Comparison of ENCODE assay signal across 8 cellular contexts in the genomic region with DNA sequence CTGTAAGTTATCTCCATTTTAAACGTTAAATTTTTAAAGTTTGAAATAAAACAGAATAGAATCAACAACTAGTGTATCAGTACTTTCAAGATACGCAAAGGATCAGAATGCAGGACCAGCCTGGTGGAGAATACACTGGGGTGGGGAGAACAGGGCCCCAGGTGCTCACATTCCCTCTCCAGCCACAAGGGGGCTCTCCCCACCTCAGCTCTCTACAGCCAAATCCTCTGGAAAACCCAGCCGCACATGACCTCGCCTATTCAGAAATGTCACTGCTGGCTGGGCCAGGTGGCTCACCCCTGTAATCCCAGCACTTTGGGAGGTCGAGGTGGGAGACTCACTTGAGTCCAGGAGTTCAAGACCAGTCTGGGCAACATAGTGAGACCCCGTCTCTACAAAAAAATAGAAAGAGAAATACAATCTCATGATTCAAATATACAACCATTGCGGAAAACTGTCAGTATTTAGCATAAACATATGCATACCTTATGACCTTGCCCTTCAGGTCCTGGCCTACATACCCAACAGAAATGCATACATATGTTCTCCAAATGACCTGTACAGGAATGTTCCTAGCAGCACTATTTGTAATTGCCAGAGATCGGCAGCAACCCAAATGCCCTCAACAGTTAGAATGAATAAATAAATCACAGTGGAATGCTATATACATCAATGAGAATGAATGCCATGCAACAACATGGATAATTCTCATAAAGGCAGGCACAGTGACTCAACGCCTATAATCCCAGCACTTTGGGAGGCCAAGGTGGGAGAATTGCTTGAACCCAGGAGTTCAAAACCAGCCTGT. TPM values are rescaled to one million over a fixed set of nuclear protein-coding genes. Genes with fewer than 3 reads are reported as not detected.
DNase-seq lines count a peak whose midpoint lies in the region; ATAC-seq, FAIRE-seq and TF ChIP-seq lines count a peak whose summit lies in the region.

No MANE protein-coding gene starts in this region.

- H3K9ac ChIP-seq in KMS-11 (no peak overlapping the region), SK-N-SH (no peak overlapping the region)

- no peaks in the 10 kb centered on the region for H4K20me1 ChIP-seq in KMS-11 (ENCODE audit: insufficient read depth)
- H4K20me1 ChIP-seq in SK-N-SH (ENCODE audit: insufficient read depth) = no peaks in the 10 kb centered on the region

- H3K27ac ChIP-seq in KMS-11 = no peak overlapping the region
- no peak overlapping the region for H3K27ac ChIP-seq in SK-N-SH (ENCODE audit: low read depth in 2 of 2, low read length in 1 of 2)
- no peak overlapping the region for H3K27ac ChIP-seq in heart left ventricle
- H3K27ac ChIP-seq in small intestine (ENCODE audit: low read depth in 1 of 2, low read length in 1 of 2) = no peak overlapping the region

- H3K4me2 ChIP-seq in KMS-11 (no peak overlapping the region), SK-N-SH (no peak overlapping the region)

- H3K9me2 ChIP-seq in SK-N-SH = no peaks in the 10 kb centered on the region

- peak in 3 of 4 donors; percentile 77 to 85 (median 84) for ATAC-seq in heart left ventricle

- POLR2A ChIA-PET in SK-N-SH (lab: Yijun Ruan, JAX) = interaction anchor here (1.2 kb wide), 1 partner anchor 1131 kb away, joined by 3 read pairs; a partner anchor contains a TSS

- TF ChIP-seq RAD21 in SK-N-SH (IDR thresholded peaks at IDR 0.05; ENCODE audit: low read length) = peak; percentile 69

- TF ChIP-seq POLR2A in heart left ventricle (IDR thresholded peaks at IDR 0.05) = no peak

- CTCF ChIA-PET in SK-N-SH (lab: Yijun Ruan, JAX) = interaction anchor here (0.6 to 19.6 kb wide), 21 partner anchors 9 to 160 kb away, joined by 3 to 632 read pairs (median 5); a partner anchor contains a TSS

- DNase-seq in Daoy (ENCODE audit: low read depth) = peak; percentile 73
- peak; percentile 79 for DNase-seq in SK-N-SH
- peak; percentile 16 to 58 (median 34) for DNase-seq in activated naive CD4-positive, alpha-beta T cell (lab: John Stamatoyannopoulos, UW)
- DNase-seq in heart left ventricle = peak; percentile 35 to 68 (median 52)
- DNase-seq in small intestine = peak; percentile 70
- no peak for DNase-seq in posterior vena cava (ENCODE audit: low spot score)
- no peak for DNase-seq in globus pallidus (ENCODE audit: low spot score)

- H3K79me2 ChIP-seq in KMS-11 (ENCODE audit: insufficient read depth, low read depth) (no peaks in the 10 kb centered on the region), SK-N-SH (ENCODE audit: insufficient read depth) (no peaks in the 10 kb centered on the region)

- H3K36me3 ChIP-seq in KMS-11 (ENCODE audit: insufficient read depth) (no peaks in the 10 kb centered on the region), SK-N-SH (replicated peaks in 1 of 2; ENCODE audit: control insufficient read depth in 1 of 2, insufficient read depth in 2 of 2, low read length in 1 of 2) (no peaks in the 10 kb centered on the region), heart left ventricle (no peaks in the 10 kb centered on the region), small intestine (ENCODE audit: control insufficient read depth in 2 of 2, insufficient read depth in 2 of 2, low read length in 2 of 2) (no peaks in the 10 kb centered on the region)

- FAIRE-seq in small intestine (lab: Jason Lieb, UNC) = no peak

- H3K9me3 ChIP-seq in SK-N-SH = no peaks in the 10 kb centered on the region
- H3K9me3 ChIP-seq in heart left ventricle = no peaks in the 10 kb centered on the region
- no peaks in the 10 kb centered on the region for H3K9me3 ChIP-seq in small intestine (ENCODE audit: control insufficient read depth, low read depth)

- H3K4me3 ChIP-seq in KMS-11 (IDR thresholded peaks at IDR 0.05; ENCODE audit: insufficient read depth, low read depth, low read length) (no peak overlapping the region), SK-N-SH (ENCODE audit: low read depth in 2 of 2, low read length in 1 of 2) (no peak overlapping the region; a peak in 1 of 4 replicates), heart left ventricle (no peak overlapping the region), small intestine (ENCODE audit: low read depth in 1 of 2, low read length in 2 of 2) (no peak overlapping the region)

- TF ChIP-seq CTCF in KMS-11 (conservative IDR thresholded peaks at IDR 0.05; ENCODE audit: low read depth, low read length) (peak; percentile 83), SK-N-SH (IDR thresholded peaks at IDR 0.05) (peak; percentile 88), heart left ventricle (IDR thresholded peaks at IDR 0.05) (peak; percentile 65 to 86 (median 76))

- TF ChIP-seq EP300 in SK-N-SH (IDR thresholded peaks at IDR 0.05; ENCODE audit: borderline replicate concordance in 1 of 2, low read depth in 1 of 2, low read length in 1 of 2) = no peak

- intact Hi-C loops in heart left ventricle (cut with DNase I) (no loop called here), posterior vena cava (cut with DNase I) (no loop called here)

- 34% methylated on average over 9 of the region's 9 CpGs for WGBS in SK-N-SH (ENCODE audit: low lambda C conversion rate)
- 47 to 51% (median 49%) methylated on average over 9 of the region's 9 CpGs for WGBS in heart left ventricle, 4 donors
- 48 to 49% (median 48%) methylated on average over 9 of the region's 9 CpGs for WGBS in small intestine, 3 donors

- H3K4me1 ChIP-seq in KMS-11 (ENCODE audit: low read depth, poor library complexity, severe bottlenecking) (no peaks in the 10 kb centered on the region), SK-N-SH (ENCODE audit: control insufficient read depth in 1 of 2, insufficient read depth in 2 of 2, low read depth in 1 of 2, low read length in 1 of 2) (peaks cover 0 to under 1% of the 10 kb centered on the region in 2 experiments; a peak in 1 of 4 replicates), heart left ventricle (peaks cover 0 to 13% (median 0%) of the 10 kb centered on the region in 12 donors), small intestine (ENCODE audit: control insufficient read depth in 2 of 2, insufficient read depth in 1 of 2, low read depth in 1 of 2, low read length in 1 of 2) (peaks cover 0 to 4% of the 10 kb centered on the region in 2 donors)

- peaks cover 6% of the 10 kb centered on the region for H3F3A ChIP-seq in SK-N-SH (replicated peaks; ENCODE audit: insufficient read depth)

- H2AFZ ChIP-seq in KMS-11 (ENCODE audit: low read depth) = no peak overlapping the region
- H2AFZ ChIP-seq in SK-N-SH (ENCODE audit: low read depth) = no peak overlapping the region

- no peaks in the 10 kb centered on the region for H3K27me3 ChIP-seq in KMS-11 (ENCODE audit: insufficient read depth, low read depth)
- peaks cover 17% of the 10 kb centered on the region; the same call in 1 of the 2 replicates for H3K27me3 ChIP-seq in SK-N-SH (ENCODE audit: insufficient read depth)
- H3K27me3 ChIP-seq in heart left ventricle = no peaks in the 10 kb centered on the region
- no peaks in the 10 kb centered on the region for H3K27me3 ChIP-seq in small intestine (ENCODE audit: control insufficient read depth in 2 of 2, insufficient read depth in 2 of 2, low read length in 2 of 2)

TF ChIP-seq in SK-N-SH, 30 proteins besides CTCF, POLR2A, EP300 and RAD21:
- peak; percentile 63 for TF ChIP-seq SMC3 (IDR thresholded peaks at IDR 0.05; ENCODE audit: low read depth, low read length)
- TF ChIP-seq GABPA (IDR thresholded peaks at IDR 0.05; ENCODE audit: low read depth) = no peak
- TF ChIP-seq, protein P1, sequence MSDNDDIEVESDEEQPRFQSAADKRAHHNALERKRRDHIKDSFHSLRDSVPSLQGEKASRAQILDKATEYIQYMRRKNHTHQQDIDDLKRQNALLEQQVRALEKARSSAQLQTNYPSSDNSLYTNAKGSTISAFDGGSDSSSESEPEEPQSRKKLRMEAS (IDR thresholded peaks at IDR 0.05; ENCODE audit: low read depth) = no peak

RNA-seq across cellular contexts. Expression of a gene that starts 18.4 kb away (rescaled TPM):
- not detected in 2 replicates for total RNA-seq in Daoy (2014; rRNA removed; shearing (Covaris generic))
- polyA plus RNA-seq in SK-N-SH (2012; rRNA removed) (0.07 and 0.32 TPM in 2 replicates), heart left ventricle (not detected), small intestine (not detected)
- 0.13 and 0.17 TPM in 2 replicates for polyA plus RNA-seq in SK-N-SH (2012; cell fraction: cytosol; rRNA removed)
- 0.17 TPM in 1 of 2 replicates, not detected in the other for polyA plus RNA-seq in SK-N-SH (2012; cell fraction: nucleus; rRNA removed)
- total RNA-seq in heart left ventricle (not detected), posterior vena cava (not detected)

RNA-seq across cellular contexts. Expression of a gene that starts 32.3 kb away (rescaled TPM):
- total RNA-seq in Daoy (2014; rRNA removed; shearing (Covaris generic)) = 0.74 TPM in 1 of 2 replicates, not detected in the other
- polyA plus RNA-seq in SK-N-SH (2012; rRNA removed) (3.4 and 4.2 TPM in 2 replicates), heart left ventricle (under 1 TPM; 0.08 to 0.46 TPM), small intestine (1 to 10 TPM in 1 of 3 donors, under 1 TPM in 1, not detected in 1; 0.73 to 1.1 TPM)
- polyA plus RNA-seq in SK-N-SH (2012; cell fraction: cytosol; rRNA removed) = 2.3 and 2.8 TPM in 2 replicates
- polyA plus RNA-seq in SK-N-SH (2012; cell fraction: nucleus; rRNA removed) = 5.4 and 7.0 TPM in 2 replicates
- total RNA-seq in heart left ventricle (under 1 TPM in 5 of 9 donors, not detected in 4; 0.21 to 0.77 (median 0.37) TPM), posterior vena cava (under 1 TPM; 0.52 to 0.60 TPM)

Comparison
In these comparisons a context has a peak if more than half of its experiments do, and no peak if none do; other contexts are left out.
1. DNase-seq: peak in Daoy (single experiment), SK-N-SH (single experiment), activated naive CD4-positive, alpha-beta T cell (4 of 4), heart left ventricle (5 of 5) and small intestine (single experiment); none in posterior vena cava (single experiment) and globus pallidus (single experiment).
2. Peak in every context shown above with its lines, with median percentiles within 50 percentile points of each other: CTCF ChIP-seq.